In genomic region chr3:144119611-144120010, GRCh38 we compare ENCODE assay signal across 20 cellular contexts.
"Had no signal": no experiment of that assay in that cellular context is flagged by ENCODE, and none has a peak within 500 bp of the region (broad histone marks: within the 10 kb centered on the region; RNA-seq: fewer than 3 reads in every experiment).

No MANE protein-coding gene starts in this region.

- H3K9me3 ChIP-seq: body of pancreas, lower lobe of right lung, neutrophil, right lobe of liver, suprapubic skin had no signal

- H3K9ac ChIP-seq: parathyroid adenoma had no signal

- H3K4me1 ChIP-seq: body of pancreas, lower lobe of right lung, parathyroid adenoma had no signal

- H3K36me3 ChIP-seq: lower lobe of right lung, neutrophil, right lobe of liver, suprapubic skin had no signal

- ATAC-seq: activated T-cell treated with anti-CD3 and anti-CD28 coated beads, Interleukin-2, amount 50 U/mL, for 72 hours; body of pancreas; lower lobe of right lung; WTC11 had no signal

- H3K27ac ChIP-seq: body of pancreas, epithelial cell of prostate, lower lobe of right lung, neutrophil, parathyroid adenoma, suprapubic skin had no signal

- DNase-seq: activated CD4-positive, alpha-beta T cell treated with anti-CD3 and anti-CD28 coated beads for 4 hours; activated CD8-positive, alpha-beta memory T cell treated with anti-CD3 and anti-CD28 coated beads, Interleukin-2, amount 50 U/mL, for 48 hours; activated gamma-delta T cell treated with Interleukin-2 at 50 U/mL for 16 hours; activated naive CD8-positive, alpha-beta T cell treated with anti-CD3 and anti-CD28 coated beads for 36 hours; activated T-cell treated with anti-CD3 and anti-CD28 coated beads, Interleukin-2, amount 50 U/mL, for 72 hours; amygdala; body of pancreas; effector memory CD4-positive, alpha-beta T cell; foreskin melanocyte; lower lobe of right lung; naive B cell; right lobe of liver; T-helper 2 cell; trophoblast cell had no signal

- H3K27me3 ChIP-seq: body of pancreas, neutrophil, right lobe of liver, suprapubic skin had no signal

- H3K4me3 ChIP-seq: body of pancreas, lower lobe of right lung, right lobe of liver, smooth muscle cell, suprapubic skin had no signal
